ENCODE assay signal across 1 cellular context in genomic region chr11:76805206-76805913, GRCh38.
TF ChIP-seq lines count a peak whose summit lies in the region.

No MANE protein-coding gene starts in this region.

TF ChIP-seq in K562, 482 proteins besides CTCF, POLR2A, EP300 and RAD21 (continued from another document):
- peak; percentile 35; the same call in 1 of the 2 replicates for TF ChIP-seq VEZF1 (CRISPR knock-in tag; IDR thresholded peaks at IDR 0.05)
- peak; percentile 50; the same call in 1 of the 2 replicates for TF ChIP-seq ZNF592 (IDR thresholded peaks at IDR 0.05)
TF ChIP-seq in K562: peak in this region for 12.
